In the genomic region with DNA sequence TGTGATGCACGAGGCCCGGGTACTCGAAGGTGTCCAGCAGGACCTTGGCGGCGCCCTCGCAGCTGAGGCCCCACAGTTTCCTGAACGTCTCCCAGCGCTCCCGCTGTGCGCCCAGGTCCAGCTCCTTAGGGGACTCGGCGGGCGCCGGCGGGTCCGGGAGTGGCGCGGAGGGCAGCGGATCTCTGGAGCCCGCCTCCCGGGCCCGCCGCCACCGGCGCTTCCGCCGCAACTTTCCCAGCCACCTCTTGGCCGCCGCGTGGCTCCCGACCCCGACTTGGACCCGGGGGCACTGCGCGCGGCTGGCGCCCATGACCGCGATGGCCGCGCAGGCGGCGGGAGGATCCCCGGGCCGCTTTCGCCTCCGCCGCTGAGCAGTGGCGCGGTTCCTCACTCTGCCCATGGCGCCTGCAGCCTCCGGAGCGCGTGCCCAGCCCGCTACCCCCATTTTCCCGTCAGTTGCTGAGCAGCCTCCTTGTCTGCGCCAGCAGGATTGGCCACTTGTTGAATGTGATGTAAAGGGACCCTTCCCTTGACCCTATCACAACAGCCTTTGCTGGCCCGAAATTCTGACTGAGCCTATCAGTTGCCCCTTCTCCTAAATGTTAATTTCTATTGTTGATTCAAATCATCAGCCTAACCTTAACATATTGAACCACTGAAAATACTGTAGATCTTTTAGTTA, we compare ENCODE assay signal across 10 cellular contexts. TPM values are rescaled to one million over a fixed set of nuclear protein-coding genes. Genes with fewer than 3 reads are reported as not detected.
DNase-seq lines count a peak whose midpoint lies in the region; ATAC-seq and TF ChIP-seq lines count a peak whose summit lies in the region.
"Not testable (repeated sequence)": the region's sequence is repeated elsewhere in the genome, so short reads cannot be mapped to it uniquely, and the experiment has no call there.
"Had no signal": no experiment of that assay in that cellular context is flagged by ENCODE, and none has a peak within 500 bp of the region (broad histone marks: within the 10 kb centered on the region; RNA-seq: fewer than 3 reads in every experiment).

CENPVL3 (minus strand) TSS at position 439 of the 682 bp plus-strand sequence; CDS start at position 400, 39 bp downstream.

- WGBS in right cardiac atrium = under 1% methylated on average over 52 of the region's 58 CpGs

- H3K4me1 Mint-ChIP-seq in activated CD4-positive, alpha-beta memory T cell treated with anti-CD3 and anti-CD28 coated beads for 36 hours (ENCODE audit: low read depth); brain: not testable (repeated sequence)
- H3K4me1 Mint-ChIP-seq in mesothelial cell of epicardium = peaks cover 14% of the 10 kb centered on the region

- H3K4me3 Mint-ChIP-seq in activated CD4-positive, alpha-beta memory T cell treated with anti-CD3 and anti-CD28 coated beads for 36 hours = peak within 1 kb of the TSS; percentile 17
- H3K4me3 Mint-ChIP-seq in brain = peak within 1 kb of the TSS; percentile 80 to 87 (median 83)
- H3K4me3 Mint-ChIP-seq in mesothelial cell of epicardium = peak within 1 kb of the TSS; percentile 73

- H3K27ac Mint-ChIP-seq in activated CD4-positive, alpha-beta memory T cell treated with anti-CD3 and anti-CD28 coated beads for 36 hours; mesothelial cell of epicardium: not testable (repeated sequence)
- peak within 1 kb of the TSS in 1 of 5 experiments; percentile 53 for H3K27ac Mint-ChIP-seq in brain

- peaks cover 12% of the 10 kb centered on the region for H3K27me3 ChIP-seq in H7 (ENCODE audit: control insufficient read depth, insufficient read depth, low read length)
- H3K27me3 ChIP-seq in right cardiac atrium (ENCODE audit: control insufficient read depth, insufficient read depth) = not testable (repeated sequence)

- TF ChIP-seq CTCF in brain (conservative IDR thresholded peaks at IDR 0.05); mesothelial cell of epicardium (IDR thresholded peaks at IDR 0.05; ENCODE audit: unreplicated experiment): not testable (repeated sequence)

- intact Hi-C loops in activated CD4-positive, alpha-beta memory T cell treated with anti-CD3 and anti-CD28 coated beads for 36 hours (cut with micrococcal nuclease) = loop anchor here (10.0 kb wide), 1 partner anchor 646 kb away; no protein-coding TSS in a partner anchor
- intact Hi-C loops in right cardiac atrium (cut with DNase I) = not testable (repeated sequence)

- not testable (repeated sequence) for H3K9me3 ChIP-seq in right cardiac atrium (ENCODE audit: control insufficient read depth, low read length)

- not testable (repeated sequence) for ATAC-seq in right cardiac atrium

- H3K36me3 ChIP-seq in H7 (replicated peaks; ENCODE audit: control insufficient read depth, insufficient read depth, low read length) = not testable (repeated sequence)

- not testable (repeated sequence) for H3K4me1 ChIP-seq in right cardiac atrium (ENCODE audit: control insufficient read depth, insufficient read depth, low read length)

- not testable (repeated sequence) for H3K36me3 Mint-ChIP-seq in activated CD4-positive, alpha-beta memory T cell treated with anti-CD3 and anti-CD28 coated beads for 36 hours; brain; mesothelial cell of epicardium

- H3K9me3 Mint-ChIP-seq in activated CD4-positive, alpha-beta memory T cell treated with anti-CD3 and anti-CD28 coated beads for 36 hours = not testable (repeated sequence)
- H3K9me3 Mint-ChIP-seq in brain = peaks cover 0 to 19% (median 8%) of the 10 kb centered on the region in 5 experiments
- H3K9me3 Mint-ChIP-seq in mesothelial cell of epicardium = peaks cover 32% of the 10 kb centered on the region

- H3K27me3 Mint-ChIP-seq in activated CD4-positive, alpha-beta memory T cell treated with anti-CD3 and anti-CD28 coated beads for 36 hours = peaks cover 35% of the 10 kb centered on the region
- peaks cover 27% of the 10 kb centered on the region for H3K27me3 Mint-ChIP-seq in brain
- H3K27me3 Mint-ChIP-seq in mesothelial cell of epicardium (ENCODE audit: low read depth) = not testable (repeated sequence)

- not testable (repeated sequence) for H3K27ac ChIP-seq in right cardiac atrium (ENCODE audit: low read length)

- H3K4me3 ChIP-seq in H7 (ENCODE audit: insufficient read depth, low read depth, low read length) = peak within 1 kb of the TSS; percentile 23
- H3K4me3 ChIP-seq in right cardiac atrium (ENCODE audit: low read length) = peak within 1 kb of the TSS; percentile 3
- H3K4me3 ChIP-seq in skeletal muscle cell (ENCODE audit: low read depth, low read length) = peak within 1 kb of the TSS; percentile 22

- POLR2A ChIA-PET in activated CD4-positive, alpha-beta memory T cell treated with anti-CD3 and anti-CD28 coated beads for 36 hours (lab: Charles Lee) = not testable (repeated sequence)

- CTCF ChIA-PET in activated CD4-positive, alpha-beta memory T cell treated with anti-CD3 and anti-CD28 coated beads for 36 hours (lab: Charles Lee) = not testable (repeated sequence)

- DNase-seq in H7 (peak; percentile 51), NCI-H748 treated with DMSO at 0.1 percent for 48 hours (lab: John Stamatoyannopoulos, UW) (peak; percentile 42), mesothelial cell of epicardium (ENCODE audit: low spot score in 2 of 2, unreplicated experiment in 2 of 2) (peak in 1 of 2 experiments; percentile 42)
- DNase-seq in activated CD4-positive, alpha-beta memory T cell treated with anti-CD3 and anti-CD28 coated beads for 36 hours = peak; percentile 10
- not testable (repeated sequence) for DNase-seq in right cardiac atrium; skeletal muscle cell (ENCODE audit: low read depth)

RNA-seq across cellular contexts. Expression of gene CENPVL3, which starts in this region (rescaled TPM):
- total RNA-seq in H7 (2014; rRNA removed; shearing (Covaris generic)) = 1.5 and 3.9 TPM in 2 replicates
- total RNA-seq in activated CD4-positive, alpha-beta memory T cell treated with anti-CD3 and anti-CD28 coated beads for 36 hours = under 1 TPM in 1 of 2 experiments, not detected in 1; 0.19 TPM
- not detected for polyA plus RNA-seq in brain (ENCODE audit: insufficient read depth, low read depth, low replicate concordance)
- not detected for total RNA-seq in right cardiac atrium
- polyA plus RNA-seq in right cardiac atrium = not detected
- 3.9 to 5.5 TPM (median 5.0 TPM) in 3 replicates for total RNA-seq in mesothelial cell of epicardium
- total RNA-seq: heart left ventricle, left lung, Peyer's patch had no signal
- polyA plus RNA-seq: heart left ventricle had no signal

Comparison
In these comparisons a context has a peak if more than half of its experiments do, and no peak if none do; other contexts are left out.
1. Peak in DNase-seq in activated CD4-positive, alpha-beta memory T cell treated with anti-CD3 and anti-CD28 coated beads for 36 hours; RNA of the gene not detected or under 1 TPM.
2. H3K4me3 Mint-ChIP-seq: peak in every context shown above with its lines; median percentile 83 in brain; 73 in mesothelial cell of epicardium; 17 in activated CD4-positive, alpha-beta memory T cell treated with anti-CD3 and anti-CD28 coated beads for 36 hours.